15 cellular contexts compared by ENCODE assay signal in genomic region chr12:50595667-50596066, GRCh38.
DNase-seq lines count a peak whose midpoint lies in the region; ATAC-seq and TF ChIP-seq lines count a peak whose summit lies in the region.
"Had no signal": no experiment of that assay in that cellular context is flagged by ENCODE, and none has a peak within 500 bp of the region (broad histone marks: within the 10 kb centered on the region; RNA-seq: fewer than 3 reads in every experiment).

No MANE protein-coding gene starts in this region.

- intact Hi-C loops in A673 (cut with micrococcal nuclease; ENCODE audit: unreplicated experiment), result no loop called here
- intact Hi-C loops in CD4-positive, alpha-beta T cell (cut with DNase I, micrococcal nuclease), result loop anchor here in 1 of 2 experiments (5.0 kb wide), 2 partner anchors 33 to 42 kb away; no protein-coding TSS in a partner anchor

- H3K9me3 Mint-ChIP-seq in CD4-positive, alpha-beta T cell, result no peaks in the 10 kb centered on the region
- peaks cover 2% of the 10 kb centered on the region for H3K9me3 Mint-ChIP-seq in memory B cell
- no peaks in the 10 kb centered on the region for H3K9me3 Mint-ChIP-seq in activated T-helper 17 cell treated with anti-CD3 and anti-CD28 coated beads, Interleukin-2, amount 50 U/mL, for 72 hours

- no peak overlapping the region for H3K4me3 Mint-ChIP-seq in CD4-positive, alpha-beta T cell
- no peak overlapping the region for H3K4me3 Mint-ChIP-seq in memory B cell
- H3K4me3 Mint-ChIP-seq in activated T-helper 17 cell treated with anti-CD3 and anti-CD28 coated beads, Interleukin-2, amount 50 U/mL, for 72 hours, result no peak overlapping the region

- H3K27me3 ChIP-seq in A673 (replicated peaks; ENCODE audit: insufficient read depth, low read depth, low read length, poor library complexity) (no peaks in the 10 kb centered on the region), RWPE2 (ENCODE audit: insufficient read depth, poor library complexity, severe bottlenecking) (no peaks in the 10 kb centered on the region)
- no peaks in the 10 kb centered on the region for H3K27me3 ChIP-seq in CD4-positive, alpha-beta T cell (ENCODE audit: control insufficient read depth, insufficient read depth, low read length)
- H3K27me3 ChIP-seq: SJCRH30 had no signal

- H3K4me3 ChIP-seq in A673 (ENCODE audit: low read depth, low read length, poor library complexity, severe bottlenecking), result no peak overlapping the region
- H3K4me3 ChIP-seq in RWPE2 (ENCODE audit: severe bottlenecking), result no peak overlapping the region
- H3K4me3 ChIP-seq: HAP-1, SJCRH30 had no signal

- CTCF ChIA-PET in A673 (lab: Charles Lee), result no interaction called here
- CTCF ChIA-PET in CD4-positive, alpha-beta T cell (lab: Charles Lee), result interaction anchor here (2.3 kb wide), 1 partner anchor 91 kb away, joined by 11 read pairs; the partner anchor contains the start of gene DIP2B

- DNase-seq in A673 (ENCODE audit: low spot score) (no peak), RWPE2 (ENCODE audit: low spot score) (no peak), memory B cell (ENCODE audit: low spot score in 2 of 2) (no peak), RPMI8226 (no peak)
- no peak for DNase-seq in CD4-positive, alpha-beta T cell
- DNase-seq: ACHN, COR-L47, NCI-H1105, NCI-H2081, NCI-H2227 treated with DMSO at 0.1 percent for 48 hours, SJCRH30 had no signal

- BruUV-seq in A673 (replicated peaks; lab: Mats Ljungman, UMichigan), result no TSS peak

- no peak for ATAC-seq in CD4-positive, alpha-beta T cell (ENCODE audit: poor library complexity)
- ATAC-seq in RWPE2 (ENCODE audit: low read depth), result no peak
- no peak for ATAC-seq in memory B cell (ENCODE audit: low read depth)
- no peak for ATAC-seq in GM21381 (IDR thresholded peaks at IDR 0.05; ENCODE audit: unreplicated experiment)
- no peak for ATAC-seq in activated T-helper 17 cell treated with anti-CD3 and anti-CD28 coated beads, Interleukin-2, amount 50 U/mL, for 72 hours (replicated peaks)

- H3K27ac Mint-ChIP-seq in CD4-positive, alpha-beta T cell, result peak overlapping the region; percentile 46
- H3K27ac Mint-ChIP-seq in memory B cell, result peak overlapping the region; percentile 67
- H3K27ac Mint-ChIP-seq in activated T-helper 17 cell treated with anti-CD3 and anti-CD28 coated beads, Interleukin-2, amount 50 U/mL, for 72 hours, result no peak overlapping the region

- TF ChIP-seq CTCF in A673 (conservative IDR thresholded peaks at IDR 0.05; ENCODE audit: low read depth, low read length) (no peak), RWPE2 (IDR thresholded peaks at IDR 0.05; ENCODE audit: poor library complexity, severe bottlenecking) (no peak)
- no peak for TF ChIP-seq CTCF in CD4-positive, alpha-beta T cell (IDR thresholded peaks at IDR 0.05)

- H3K36me3 Mint-ChIP-seq in CD4-positive, alpha-beta T cell (ENCODE audit: low read depth), result no peaks in the 10 kb centered on the region
- H3K36me3 Mint-ChIP-seq in memory B cell, result peaks cover 3% of the 10 kb centered on the region
- no peaks in the 10 kb centered on the region for H3K36me3 Mint-ChIP-seq in activated T-helper 17 cell treated with anti-CD3 and anti-CD28 coated beads, Interleukin-2, amount 50 U/mL, for 72 hours (ENCODE audit: low read depth)

- peak overlapping the region; percentile 35 for H3K27ac ChIP-seq in A673 (ENCODE audit: low read depth, low read length, poor library complexity, severe bottlenecking)
- no peak overlapping the region for H3K27ac ChIP-seq in CD4-positive, alpha-beta T cell (ENCODE audit: low read depth, low read length)
- H3K27ac ChIP-seq in RWPE2 (ENCODE audit: poor library complexity, severe bottlenecking), result peak overlapping the region; percentile 50
- H3K27ac ChIP-seq: C4-2B, SJCRH30 had no signal

- POLR2A ChIA-PET in A673 (lab: Charles Lee; ENCODE audit: low non-redundant PET), result no interaction called here
- POLR2A ChIA-PET in CD4-positive, alpha-beta T cell (lab: Charles Lee), result no interaction called here

- H3K4me1 Mint-ChIP-seq in CD4-positive, alpha-beta T cell (ENCODE audit: low read depth), result peaks cover 61% of the 10 kb centered on the region
- peaks cover 28% of the 10 kb centered on the region for H3K4me1 Mint-ChIP-seq in memory B cell
- peaks cover 16% of the 10 kb centered on the region for H3K4me1 Mint-ChIP-seq in activated T-helper 17 cell treated with anti-CD3 and anti-CD28 coated beads, Interleukin-2, amount 50 U/mL, for 72 hours

- H3K36me3 ChIP-seq in A673 (ENCODE audit: insufficient read depth, low read length, poor library complexity, severe bottlenecking) (peaks cover 2% of the 10 kb centered on the region), RWPE2 (ENCODE audit: low read depth) (no peaks in the 10 kb centered on the region)
- H3K36me3 ChIP-seq: HAP-1, SJCRH30 had no signal

- H3K9me3 ChIP-seq in A673 (ENCODE audit: low read depth, low read length, poor library complexity, severe bottlenecking), result peaks cover 5% of the 10 kb centered on the region
- H3K9me3 ChIP-seq in CD4-positive, alpha-beta T cell (ENCODE audit: control insufficient read depth, low read length), result no peaks in the 10 kb centered on the region
- no peaks in the 10 kb centered on the region for H3K9me3 ChIP-seq in RWPE2 (ENCODE audit: severe bottlenecking)
- H3K9me3 ChIP-seq: HAP-1, SJCRH30 had no signal

- H3K27me3 Mint-ChIP-seq in CD4-positive, alpha-beta T cell, result no peaks in the 10 kb centered on the region
- H3K27me3 Mint-ChIP-seq in memory B cell, result no peaks in the 10 kb centered on the region
- H3K27me3 Mint-ChIP-seq in activated T-helper 17 cell treated with anti-CD3 and anti-CD28 coated beads, Interleukin-2, amount 50 U/mL, for 72 hours, result no peaks in the 10 kb centered on the region

- H3K4me1 ChIP-seq in A673 (ENCODE audit: insufficient read depth, low read length, poor library complexity, severe bottlenecking), result peaks cover 59% of the 10 kb centered on the region
- H3K4me1 ChIP-seq in RWPE2 (ENCODE audit: insufficient read depth, poor library complexity, severe bottlenecking), result peaks cover 14% of the 10 kb centered on the region
- H3K4me1 ChIP-seq: HAP-1, SJCRH30 had no signal
